In the genomic region with DNA sequence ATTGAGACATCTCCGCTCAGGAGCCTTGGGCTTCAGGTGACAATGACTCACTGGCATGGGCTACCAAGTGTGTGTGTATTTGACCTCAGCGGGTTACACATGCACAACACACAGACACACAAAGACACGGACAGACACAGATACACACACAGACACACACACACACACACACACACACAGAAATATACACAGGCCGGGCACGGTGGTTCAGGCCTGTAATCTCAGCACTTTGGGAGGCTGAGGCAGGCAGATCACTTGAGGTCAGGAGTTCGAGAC, we compare ENCODE assay signal across 11 cellular contexts.
"Had no signal": no experiment of that assay in that cellular context is flagged by ENCODE, and none has a peak within 500 bp of the region (broad histone marks: within the 10 kb centered on the region; RNA-seq: fewer than 3 reads in every experiment).

No MANE protein-coding gene starts in this region.

- DNase-seq: activated gamma-delta T cell; left colon; naive B cell; retina; SJCRH30; stimulated activated CD4-positive, alpha-beta T cell treated with anti-CD3 and anti-CD28 coated beads, Interleukin-2, amount 100 ng/mL, for 48 hours; stimulated activated naive B cell treated with anti-CD40 and anti-IgM and Interleukin-4, amounts not matched to agents 10 μg/mL and 1 μg/mL and 100 μg/mL, for 72 hours; substantia nigra; transverse colon had no signal

- H3K36me3 ChIP-seq: ascending aorta, SJCRH30, transverse colon had no signal

- H3K27ac ChIP-seq: ascending aorta, SJCRH30, transverse colon had no signal

- H3K4me3 ChIP-seq: ascending aorta, dorsolateral prefrontal cortex, SJCRH30, transverse colon had no signal

- H3K9me3 ChIP-seq: ascending aorta, SJCRH30, transverse colon had no signal

- H3K4me3 Mint-ChIP-seq: naive B cell; stimulated activated naive B cell treated with anti-CD40 and anti-IgM and Interleukin-4, amounts not matched to agents 10 μg/mL and 1 μg/mL and 100 μg/mL, for 72 hours had no signal

- H3K27ac Mint-ChIP-seq: stimulated activated naive B cell treated with anti-CD40 and anti-IgM and Interleukin-4, amounts not matched to agents 10 μg/mL and 1 μg/mL and 100 μg/mL, for 72 hours had no signal

- H3K36me3 Mint-ChIP-seq: naive B cell; stimulated activated naive B cell treated with anti-CD40 and anti-IgM and Interleukin-4, amounts not matched to agents 10 μg/mL and 1 μg/mL and 100 μg/mL, for 72 hours had no signal

- H3K4me1 ChIP-seq: ascending aorta had no signal

- ATAC-seq: left colon; stimulated activated naive B cell treated with anti-CD40 and anti-IgM and Interleukin-4, amounts not matched to agents 10 μg/mL and 1 μg/mL and 100 μg/mL, for 72 hours had no signal

- H3K27me3 ChIP-seq: ascending aorta, SJCRH30, transverse colon had no signal

- H3K9me3 Mint-ChIP-seq: naive B cell; stimulated activated naive B cell treated with anti-CD40 and anti-IgM and Interleukin-4, amounts not matched to agents 10 μg/mL and 1 μg/mL and 100 μg/mL, for 72 hours had no signal
